Comparison of ENCODE assay signal across 8 cellular contexts in genomic region chr1:200306954-200307754, GRCh38.
A peak's percentile ranks its signal among the peaks of the same experiment; 100 is the strongest.
DNase-seq lines count a peak whose midpoint lies in the region; ATAC-seq, FAIRE-seq and TF ChIP-seq lines count a peak whose summit lies in the region.

No MANE protein-coding gene starts in this region.

- peak overlapping the region; percentile 48 for H3K4me3 Mint-ChIP-seq in activated CD4-positive, alpha-beta T cell treated with anti-CD3 and anti-CD28 coated beads, Interleukin-2, amount 10 ng/mL, durations not matched to agents 7 days and 5 days

- peaks cover 22% of the 10 kb centered on the region for H3K4me1 Mint-ChIP-seq in activated CD4-positive, alpha-beta T cell treated with anti-CD3 and anti-CD28 coated beads, Interleukin-2, amount 10 ng/mL, durations not matched to agents 7 days and 5 days

- DNase-seq in stimulated activated CD4-positive, alpha-beta T cell treated with anti-CD3 and anti-CD28 coated beads, Interleukin-4, amount 100 ng/mL, for 24 hours = peak; percentile 26
- no peak for DNase-seq in stimulated activated CD4-positive, alpha-beta T cell treated with anti-CD3 and anti-CD28 coated beads, Interleukin-2, amount 100 ng/mL, for 48 hours
- DNase-seq in H54 (ENCODE audit: insufficient read length, low spot score) = peak; percentile 23
- DNase-seq in NCI-H1930 (lab: John Stamatoyannopoulos, UW) = peak; percentile 2 to 3
- peak; percentile 22 for DNase-seq in activated CD4-positive, alpha-beta T cell treated with anti-CD3 and anti-CD28 coated beads, Interleukin-2, amount 10 ng/mL, durations not matched to agents 7 days and 5 days
- peak; percentile 71 for DNase-seq in germinal center (ENCODE audit: low spot score)
- peak; percentile 10 for DNase-seq in stimulated activated naive CD8-positive, alpha-beta T cell treated with anti-CD3 and anti-CD28 coated beads, Interleukin-15, Interleukin-2, amounts not matched to agents 100 U/mL and 50 U/mL, for 24 hours
- DNase-seq in activated gamma-delta T cell (lab: John Stamatoyannopoulos, UW) = no peak

- no peaks in the 10 kb centered on the region for H3K36me3 Mint-ChIP-seq in activated CD4-positive, alpha-beta T cell treated with anti-CD3 and anti-CD28 coated beads, Interleukin-2, amount 10 ng/mL, durations not matched to agents 7 days and 5 days (ENCODE audit: low read depth)

- no peak for TF ChIP-seq POLR2A in H54 (IDR thresholded peaks at IDR 0.05; ENCODE audit: low read depth, low read length)

- H3K27me3 Mint-ChIP-seq in activated CD4-positive, alpha-beta T cell treated with anti-CD3 and anti-CD28 coated beads, Interleukin-2, amount 10 ng/mL, durations not matched to agents 7 days and 5 days = peaks cover 8% of the 10 kb centered on the region

- H3K27ac Mint-ChIP-seq in activated CD4-positive, alpha-beta T cell treated with anti-CD3 and anti-CD28 coated beads, Interleukin-2, amount 10 ng/mL, durations not matched to agents 7 days and 5 days = peak overlapping the region; percentile 82

- ATAC-seq in stimulated activated naive CD8-positive, alpha-beta T cell treated with anti-CD3 and anti-CD28 coated beads, Interleukin-15, Interleukin-2, amounts not matched to agents 100 U/mL and 50 U/mL, for 24 hours = peak; percentile 31

- POLR2A ChIA-PET in activated CD4-positive, alpha-beta T cell treated with anti-CD3 and anti-CD28 coated beads, Interleukin-2, amount 10 ng/mL, durations not matched to agents 7 days and 5 days (lab: Charles Lee) = no interaction called here

- no peak for FAIRE-seq in H54 (lab: Jason Lieb, UNC)

- CTCF ChIA-PET in activated CD4-positive, alpha-beta T cell treated with anti-CD3 and anti-CD28 coated beads, Interleukin-2, amount 10 ng/mL, durations not matched to agents 7 days and 5 days (lab: Charles Lee) = interaction anchor here (0.6 to 2.1 kb wide), 4 partner anchors 11 to 46 kb away, joined by 3 to 5 read pairs (median 4); no protein-coding TSS in a partner anchor

- H3K9me3 Mint-ChIP-seq in activated CD4-positive, alpha-beta T cell treated with anti-CD3 and anti-CD28 coated beads, Interleukin-2, amount 10 ng/mL, durations not matched to agents 7 days and 5 days = no peaks in the 10 kb centered on the region

Comparison
In these comparisons a context has a peak if more than half of its experiments do, and no peak if none do; other contexts are left out.
1. DNase-seq: peak in stimulated activated CD4-positive, alpha-beta T cell treated with anti-CD3 and anti-CD28 coated beads, Interleukin-4, amount 100 ng/mL, for 24 hours (single experiment), H54 (single experiment), NCI-H1930 (2 of 2), activated CD4-positive, alpha-beta T cell treated with anti-CD3 and anti-CD28 coated beads, Interleukin-2, amount 10 ng/mL, durations not matched to agents 7 days and 5 days (single experiment), germinal center (single experiment) and stimulated activated naive CD8-positive, alpha-beta T cell treated with anti-CD3 and anti-CD28 coated beads, Interleukin-15, Interleukin-2, amounts not matched to agents 100 U/mL and 50 U/mL, for 24 hours (single experiment); none in stimulated activated CD4-positive, alpha-beta T cell treated with anti-CD3 and anti-CD28 coated beads, Interleukin-2, amount 100 ng/mL, for 48 hours (0 of 2) and activated gamma-delta T cell (single experiment).